ENCODE assay signal across 8 cellular contexts in genomic region chr3:56924700-56925099, GRCh38.
DNase-seq lines count a peak whose midpoint lies in the region; ATAC-seq and TF ChIP-seq lines count a peak whose summit lies in the region.
"Not testable (repeated sequence)": the region's sequence is repeated elsewhere in the genome, so short reads cannot be mapped to it uniquely, and the experiment has no call there.

No MANE protein-coding gene starts in this region.

- DNase-seq in CD8-positive, alpha-beta T cell; T-helper 2 cell treated with Interferon-gamma antibody and Interleukin-4, amounts not matched to agents 5 μg/mL and 100 μg/mL, for 36 hours (ENCODE audit: low spot score); activated naive CD4-positive, alpha-beta T cell treated with anti-CD3 and anti-CD28 coated beads, Interleukin-2, amount 10 ng/mL, durations not matched to agents 7 days and 5 days; effector memory CD4-positive, alpha-beta T cell; heart right ventricle; naive thymus-derived CD4-positive, alpha-beta T cell; spleen; uterus: not testable (repeated sequence)

- CTCF ChIA-PET in CD8-positive, alpha-beta T cell (lab: Charles Lee) = interaction anchor here (0.9 to 6.2 kb wide), 4 partner anchors 8 to 125 kb away, joined by 3 to 40 read pairs (median 8); no protein-coding TSS in a partner anchor
- CTCF ChIA-PET in activated naive CD4-positive, alpha-beta T cell treated with anti-CD3 and anti-CD28 coated beads, Interleukin-2, amount 10 ng/mL, durations not matched to agents 7 days and 5 days (lab: Charles Lee) = interaction anchor here (5.0 kb wide), 1 partner anchor 64 kb away, joined by 24 read pairs; no protein-coding TSS in a partner anchor
- CTCF ChIA-PET in naive thymus-derived CD4-positive, alpha-beta T cell (lab: Charles Lee) = interaction anchor here (1.2 to 2.0 kb wide), 2 partner anchors 8 to 62 kb away, joined by 5 to 7 read pairs; no protein-coding TSS in a partner anchor

- 96 to 100% methylated on average over 1 of the region's 1 CpG for WGBS in heart right ventricle, 2 donors
- WGBS in spleen, 5 donors = 90 to 96% (median 96%) methylated on average over 1 of the region's 1 CpG

- H3K4me3 ChIP-seq in CD8-positive, alpha-beta T cell (ENCODE audit: low read depth, low read length); effector memory CD4-positive, alpha-beta T cell (ENCODE audit: insufficient read depth, low read depth, low read length, poor library complexity, severe bottlenecking); heart right ventricle; naive thymus-derived CD4-positive, alpha-beta T cell (ENCODE audit: low read length); spleen; uterus: not testable (repeated sequence)

- H3K27ac ChIP-seq in CD8-positive, alpha-beta T cell (ENCODE audit: low read depth, low read length) = not testable (repeated sequence)
- H3K27ac ChIP-seq in effector memory CD4-positive, alpha-beta T cell (ENCODE audit: insufficient read depth, low read length, poor library complexity, severe bottlenecking) = peak overlapping the region; percentile 90
- H3K27ac ChIP-seq in heart right ventricle (peak overlapping the region in 9 of 10 donors; percentile 41 to 86 (median 60)), spleen (peak overlapping the region in 5 of 8 donors; percentile 69 to 76 (median 74)), uterus (peak overlapping the region; percentile 68 to 83)
- H3K27ac ChIP-seq in naive thymus-derived CD4-positive, alpha-beta T cell (ENCODE audit: low read depth, low read length) = peak overlapping the region; percentile 82

- ATAC-seq in CD8-positive, alpha-beta T cell; heart right ventricle; naive thymus-derived CD4-positive, alpha-beta T cell: not testable (repeated sequence)

- intact Hi-C loops in CD8-positive, alpha-beta T cell (cut with DNase I, micrococcal nuclease) = loop anchor here in 1 of 2 experiments (1.0 to 2.0 kb wide), 2 partner anchors 8 to 124 kb away; partner anchors contain the start of gene ARHGEF3
- intact Hi-C loops in heart right ventricle (cut with DNase I) = loop anchor here in 4 of 10 donors (5.0 to 10.0 kb wide), 4 partner anchors 60 to 122 kb away; partner anchors contain the start of gene ARHGEF3 (in 3 of the 4)
- intact Hi-C loops in naive thymus-derived CD4-positive, alpha-beta T cell (cut with micrococcal nuclease) = loop anchor here (1.0 to 10.0 kb wide), 3 partner anchors 8 to 330 kb away; no protein-coding TSS in a partner anchor
- intact Hi-C loops in spleen (cut with DNase I; ENCODE audit: low total_unique reads); uterus (cut with DNase I; ENCODE audit: low total_unique reads): not testable (repeated sequence)

- not testable (repeated sequence) for H3K36me3 ChIP-seq in CD8-positive, alpha-beta T cell (ENCODE audit: insufficient read depth, low read length); effector memory CD4-positive, alpha-beta T cell (ENCODE audit: control insufficient read depth, insufficient read depth, low read length); heart right ventricle; naive thymus-derived CD4-positive, alpha-beta T cell (ENCODE audit: control insufficient read depth in 2 of 3, insufficient read depth in 3 of 3, low read length in 3 of 3); spleen; uterus

- POLR2A ChIA-PET in CD8-positive, alpha-beta T cell (lab: Charles Lee) = interaction anchor here (1.0 to 2.9 kb wide), 4 partner anchors 9 to 123 kb away, joined by 3 to 10 read pairs (median 4); partner anchors contain the start of gene ARHGEF3
- POLR2A ChIA-PET in naive thymus-derived CD4-positive, alpha-beta T cell (lab: Charles Lee) = interaction anchor here (0.7 to 7.1 kb wide), 9 partner anchors 8 to 241 kb away, joined by 3 to 83 read pairs (median 5); partner anchors contain the start of genes ARHGEF3 and TASOR

- not testable (repeated sequence) for TF ChIP-seq POLR2A in spleen (IDR thresholded peaks at IDR 0.05); uterus (IDR thresholded peaks at IDR 0.05)

- H3K4me3 Mint-ChIP-seq in CD8-positive, alpha-beta T cell = peak overlapping the region; percentile 8
- not testable (repeated sequence) for H3K4me3 Mint-ChIP-seq in T-helper 2 cell treated with Interferon-gamma antibody and Interleukin-4, amounts not matched to agents 5 μg/mL and 100 μg/mL, for 36 hours; activated naive CD4-positive, alpha-beta T cell treated with anti-CD3 and anti-CD28 coated beads, Interleukin-2, amount 10 ng/mL, durations not matched to agents 7 days and 5 days
- peak overlapping the region in 5 of 10 donors; percentile 6 to 79 (median 76) for H3K4me3 Mint-ChIP-seq in naive thymus-derived CD4-positive, alpha-beta T cell

- H3K36me3 Mint-ChIP-seq in CD8-positive, alpha-beta T cell; T-helper 2 cell treated with Interferon-gamma antibody and Interleukin-4, amounts not matched to agents 5 μg/mL and 100 μg/mL, for 36 hours (ENCODE audit: low read depth); activated naive CD4-positive, alpha-beta T cell treated with anti-CD3 and anti-CD28 coated beads, Interleukin-2, amount 10 ng/mL, durations not matched to agents 7 days and 5 days; naive thymus-derived CD4-positive, alpha-beta T cell: not testable (repeated sequence)

- H3K9me3 Mint-ChIP-seq in CD8-positive, alpha-beta T cell; T-helper 2 cell treated with Interferon-gamma antibody and Interleukin-4, amounts not matched to agents 5 μg/mL and 100 μg/mL, for 36 hours; activated naive CD4-positive, alpha-beta T cell treated with anti-CD3 and anti-CD28 coated beads, Interleukin-2, amount 10 ng/mL, durations not matched to agents 7 days and 5 days; naive thymus-derived CD4-positive, alpha-beta T cell: not testable (repeated sequence)

- H3K4me1 Mint-ChIP-seq in CD8-positive, alpha-beta T cell (ENCODE audit: low read depth) = peaks cover 79% of the 10 kb centered on the region
- H3K4me1 Mint-ChIP-seq in T-helper 2 cell treated with Interferon-gamma antibody and Interleukin-4, amounts not matched to agents 5 μg/mL and 100 μg/mL, for 36 hours (ENCODE audit: low read depth) = peaks cover 65% of the 10 kb centered on the region
- H3K4me1 Mint-ChIP-seq in activated naive CD4-positive, alpha-beta T cell treated with anti-CD3 and anti-CD28 coated beads, Interleukin-2, amount 10 ng/mL, durations not matched to agents 7 days and 5 days = peaks cover 85% of the 10 kb centered on the region
- peaks cover 51 to 92% (median 82%) of the 10 kb centered on the region in 7 donors for H3K4me1 Mint-ChIP-seq in naive thymus-derived CD4-positive, alpha-beta T cell

- not testable (repeated sequence) for TF ChIP-seq CTCF in CD8-positive, alpha-beta T cell (IDR thresholded peaks at IDR 0.05); heart right ventricle (IDR thresholded peaks at IDR 0.05); spleen (IDR thresholded peaks at IDR 0.05 in 8 of 11, conservative IDR thresholded peaks at IDR 0.05 in 3 of 11); uterus (IDR thresholded peaks at IDR 0.05)

- peak overlapping the region; percentile 91 for H3K27ac Mint-ChIP-seq in CD8-positive, alpha-beta T cell
- peak overlapping the region; percentile 1 for H3K27ac Mint-ChIP-seq in T-helper 2 cell treated with Interferon-gamma antibody and Interleukin-4, amounts not matched to agents 5 μg/mL and 100 μg/mL, for 36 hours
- peak overlapping the region; percentile 84 for H3K27ac Mint-ChIP-seq in activated naive CD4-positive, alpha-beta T cell treated with anti-CD3 and anti-CD28 coated beads, Interleukin-2, amount 10 ng/mL, durations not matched to agents 7 days and 5 days
- H3K27ac Mint-ChIP-seq in naive thymus-derived CD4-positive, alpha-beta T cell = peak overlapping the region; percentile 86 to 100 (median 99)

- peaks cover 84% of the 10 kb centered on the region for H3K4me1 ChIP-seq in CD8-positive, alpha-beta T cell (ENCODE audit: insufficient read depth, low read length)
- peaks cover 70% of the 10 kb centered on the region for H3K4me1 ChIP-seq in effector memory CD4-positive, alpha-beta T cell (ENCODE audit: control insufficient read depth, insufficient read depth, low read length, poor library complexity, severe bottlenecking)
- H3K4me1 ChIP-seq in heart right ventricle = peaks cover 22 to 88% (median 76%) of the 10 kb centered on the region in 9 donors
- H3K4me1 ChIP-seq in naive thymus-derived CD4-positive, alpha-beta T cell (ENCODE audit: control insufficient read depth in 2 of 2, insufficient read depth in 2 of 2, low read length in 2 of 2) = peaks cover 58 to 77% of the 10 kb centered on the region in 2 donors
- peaks cover 32 to 73% (median 54%) of the 10 kb centered on the region in 6 donors for H3K4me1 ChIP-seq in spleen
- peaks cover 15 to 30% of the 10 kb centered on the region in 2 donors for H3K4me1 ChIP-seq in uterus

- H3K9me3 ChIP-seq in CD8-positive, alpha-beta T cell (ENCODE audit: low read length); effector memory CD4-positive, alpha-beta T cell (ENCODE audit: control insufficient read depth, low read length); heart right ventricle; naive thymus-derived CD4-positive, alpha-beta T cell (ENCODE audit: control insufficient read depth in 2 of 3, low read length in 3 of 3); spleen; uterus: not testable (repeated sequence)

- H3K27me3 Mint-ChIP-seq in CD8-positive, alpha-beta T cell (ENCODE audit: low read depth); T-helper 2 cell treated with Interferon-gamma antibody and Interleukin-4, amounts not matched to agents 5 μg/mL and 100 μg/mL, for 36 hours (ENCODE audit: low read depth); activated naive CD4-positive, alpha-beta T cell treated with anti-CD3 and anti-CD28 coated beads, Interleukin-2, amount 10 ng/mL, durations not matched to agents 7 days and 5 days; naive thymus-derived CD4-positive, alpha-beta T cell: not testable (repeated sequence)

- H3K27me3 ChIP-seq in CD8-positive, alpha-beta T cell (ENCODE audit: insufficient read depth, low read length); effector memory CD4-positive, alpha-beta T cell (replicated peaks; ENCODE audit: control insufficient read depth, insufficient read depth, low read length, poor library complexity, severe bottlenecking); heart right ventricle; naive thymus-derived CD4-positive, alpha-beta T cell (ENCODE audit: control insufficient read depth in 2 of 2, insufficient read depth in 2 of 2, low read length in 2 of 2); spleen (replicated peaks in 1 of 7); uterus: not testable (repeated sequence)

Comparison
In these comparisons a context has a peak if more than half of its experiments do, and no peak if none do; other contexts are left out.
1. H3K27ac Mint-ChIP-seq: peak in every context shown above with its lines; median percentile 99 in naive thymus-derived CD4-positive, alpha-beta T cell; 91 in CD8-positive, alpha-beta T cell; 84 in activated naive CD4-positive, alpha-beta T cell treated with anti-CD3 and anti-CD28 coated beads, Interleukin-2, amount 10 ng/mL, durations not matched to agents 7 days and 5 days; 1 in T-helper 2 cell treated with Interferon-gamma antibody and Interleukin-4, amounts not matched to agents 5 μg/mL and 100 μg/mL, for 36 hours.